ENCODE assay signal across 17 cellular contexts in the genomic region with DNA sequence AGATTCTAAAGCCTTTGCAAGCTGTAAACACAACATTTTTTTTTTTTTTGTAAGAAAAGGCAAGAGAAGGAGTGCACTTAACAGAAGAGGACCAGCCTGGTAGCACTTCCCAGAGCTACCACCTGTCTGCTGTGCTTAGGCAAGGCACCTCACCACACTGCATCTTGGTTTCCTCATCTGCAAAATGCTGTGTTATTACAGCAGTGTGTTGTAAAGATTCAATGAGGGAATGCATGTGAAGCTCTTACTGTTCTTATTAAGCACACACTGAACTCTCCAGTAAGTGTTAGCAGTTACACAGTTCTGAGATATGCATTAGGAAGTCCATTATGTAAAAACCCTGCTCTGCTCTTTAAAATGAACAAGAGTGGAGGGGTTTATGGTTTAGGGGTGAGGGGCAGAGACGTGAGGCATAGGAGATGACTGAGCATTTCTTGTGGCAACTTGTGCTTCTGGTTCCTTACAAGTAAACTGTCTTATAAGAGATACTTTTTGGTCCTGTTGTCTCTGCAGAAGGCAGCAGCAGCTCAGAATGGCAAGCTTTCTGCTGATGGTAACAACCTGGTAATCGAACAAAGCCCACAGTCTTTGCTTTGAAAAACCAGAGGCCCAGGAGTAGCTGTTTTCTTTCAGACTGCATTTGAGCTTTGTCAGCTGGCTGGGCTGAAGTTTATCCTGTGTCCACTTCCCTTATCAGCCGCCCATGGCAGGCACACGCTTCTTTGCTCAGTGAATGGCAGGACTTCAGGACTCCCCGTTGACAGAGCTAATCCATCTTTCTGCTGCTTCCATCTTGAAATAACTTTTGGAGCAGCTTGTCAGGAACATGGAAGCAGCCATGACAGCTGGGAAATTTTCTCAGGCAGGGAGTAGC.
DNase-seq lines count a peak whose midpoint lies in the region; ATAC-seq and TF ChIP-seq lines count a peak whose summit lies in the region.
"Had no signal": no experiment of that assay in that cellular context is flagged by ENCODE, and none has a peak within 500 bp of the region (broad histone marks: within the 10 kb centered on the region; RNA-seq: fewer than 3 reads in every experiment).

No MANE protein-coding gene starts in this region.

- no peaks in the 10 kb centered on the region for H3K36me3 ChIP-seq in right atrium auricular region
- H3K36me3 ChIP-seq: Peyer's patch had no signal

- H3K4me3 Mint-ChIP-seq in HFFc6 (no peak overlapping the region), immature natural killer cell (no peak overlapping the region)
- H3K4me3 Mint-ChIP-seq: activated T-cell treated with anti-CD3 and anti-CD28 coated beads, Interleukin-2, amount 50 U/mL, for 4 hours; natural killer cell treated with Interleukin-12 subunit alpha and Interleukin-12 subunit beta and Interleukin-15 and Interleukin-18, amount 100 ng/mL, for 72 hours had no signal

- DNase-seq in HFFc6 (no peak), astrocyte of the spinal cord (ENCODE audit: low read depth, low spot score) (peak; percentile 27), right atrium auricular region (ENCODE audit: low spot score) (peak; percentile 65), sciatic nerve (ENCODE audit: low spot score) (no peak), immature natural killer cell (no peak), NCI-H1092 treated with DMSO at 0.1 percent for 48 hours (lab: John Stamatoyannopoulos, UW) (no peak), NCI-H345 (lab: John Stamatoyannopoulos, UW) (no peak), DMS79 treated with DMSO at 0.1 percent for 48 hours (lab: John Stamatoyannopoulos, UW) (no peak)
- DNase-seq: activated CD4-positive, alpha-beta T cell treated with anti-CD3 and anti-CD28 coated beads for 48 hours; activated T-cell treated with anti-CD3 and anti-CD28 coated beads, Interleukin-2, amount 50 U/mL, for 4 hours; Karpas-422; NCI-H1694; NCI-H526; Peyer's patch; substantia nigra; T-helper 2 cell had no signal

- H3K27ac ChIP-seq in right atrium auricular region, result peak overlapping the region; percentile 10 to 16
- H3K27ac ChIP-seq: Peyer's patch had no signal

- peaks cover 38% of the 10 kb centered on the region for H3K4me1 Mint-ChIP-seq in HFFc6 (ENCODE audit: low read depth)
- no peaks in the 10 kb centered on the region for H3K4me1 Mint-ChIP-seq in immature natural killer cell

- H3K9me3 ChIP-seq in right atrium auricular region, result no peaks in the 10 kb centered on the region
- H3K9me3 ChIP-seq: Peyer's patch had no signal

- H3K4me3 ChIP-seq in astrocyte of the spinal cord (ENCODE audit: low read depth, low read length) (no peak overlapping the region), right atrium auricular region (no peak overlapping the region)
- H3K4me3 ChIP-seq: Peyer's patch had no signal

- no peak for TF ChIP-seq CTCF in HFFc6 (IDR thresholded peaks at IDR 0.05)
- TF ChIP-seq CTCF in astrocyte of the spinal cord (IDR thresholded peaks at IDR 0.05; ENCODE audit: low read depth, low read length), result no peak
- no peak for TF ChIP-seq CTCF in right atrium auricular region (IDR thresholded peaks at IDR 0.05)

- H3K27ac Mint-ChIP-seq in HFFc6 (peak overlapping the region; percentile 64), immature natural killer cell (no peak overlapping the region)
- H3K27ac Mint-ChIP-seq: natural killer cell treated with Interleukin-12 subunit alpha and Interleukin-12 subunit beta and Interleukin-15 and Interleukin-18, amount 100 ng/mL, for 72 hours had no signal

- intact Hi-C loops in sciatic nerve (cut with DNase I), result no loop called here

- H3K27me3 ChIP-seq in right atrium auricular region, result no peaks in the 10 kb centered on the region
- H3K27me3 ChIP-seq: Peyer's patch had no signal

- ATAC-seq in sciatic nerve, result peak; percentile 11
- ATAC-seq: activated T-cell treated with anti-CD3 and anti-CD28 coated beads, Interleukin-2, amount 50 U/mL, for 4 hours; natural killer cell treated with Interleukin-12 subunit alpha and Interleukin-12 subunit beta and Interleukin-15 and Interleukin-18, amount 100 ng/mL, for 72 hours had no signal

- in situ Hi-C loops in astrocyte of the spinal cord (cut with HindIII; ENCODE audit: low sequenced_read_pairs), result no loop called here

- H3K9me3 Mint-ChIP-seq in HFFc6 (no peaks in the 10 kb centered on the region), immature natural killer cell (no peaks in the 10 kb centered on the region)
- H3K9me3 Mint-ChIP-seq: natural killer cell treated with Interleukin-12 subunit alpha and Interleukin-12 subunit beta and Interleukin-15 and Interleukin-18, amount 100 ng/mL, for 72 hours had no signal

- peaks cover 0 to 17% of the 10 kb centered on the region in 2 donors for H3K4me1 ChIP-seq in right atrium auricular region
- H3K4me1 ChIP-seq: Peyer's patch had no signal

- H3K27me3 Mint-ChIP-seq in HFFc6 (ENCODE audit: insufficient read depth) (no peaks in the 10 kb centered on the region; the same call in none of the 2 replicates), immature natural killer cell (ENCODE audit: low read depth in 3 of 3) (peaks cover 0 to 3% (median 2%) of the 10 kb centered on the region in 3 donors)
- H3K27me3 Mint-ChIP-seq: natural killer cell treated with Interleukin-12 subunit alpha and Interleukin-12 subunit beta and Interleukin-15 and Interleukin-18, amount 100 ng/mL, for 72 hours had no signal

- H3K36me3 Mint-ChIP-seq in HFFc6 (ENCODE audit: low read depth) (no peaks in the 10 kb centered on the region), immature natural killer cell (peaks cover 0 to 5% (median 0%) of the 10 kb centered on the region in 3 donors)
- H3K36me3 Mint-ChIP-seq: natural killer cell treated with Interleukin-12 subunit alpha and Interleukin-12 subunit beta and Interleukin-15 and Interleukin-18, amount 100 ng/mL, for 72 hours had no signal

Comparison
In these comparisons a context has a peak if more than half of its experiments do, and no peak if none do; other contexts are left out.
1. DNase-seq: peak in astrocyte of the spinal cord (single experiment) and right atrium auricular region (single experiment); none in HFFc6 (single experiment), sciatic nerve (single experiment), immature natural killer cell (0 of 3), NCI-H1092 treated with DMSO at 0.1 percent for 48 hours (single experiment), NCI-H345 (single experiment) and DMS79 treated with DMSO at 0.1 percent for 48 hours (single experiment).